ENCODE assay signal across 21 cellular contexts in the genomic region with DNA sequence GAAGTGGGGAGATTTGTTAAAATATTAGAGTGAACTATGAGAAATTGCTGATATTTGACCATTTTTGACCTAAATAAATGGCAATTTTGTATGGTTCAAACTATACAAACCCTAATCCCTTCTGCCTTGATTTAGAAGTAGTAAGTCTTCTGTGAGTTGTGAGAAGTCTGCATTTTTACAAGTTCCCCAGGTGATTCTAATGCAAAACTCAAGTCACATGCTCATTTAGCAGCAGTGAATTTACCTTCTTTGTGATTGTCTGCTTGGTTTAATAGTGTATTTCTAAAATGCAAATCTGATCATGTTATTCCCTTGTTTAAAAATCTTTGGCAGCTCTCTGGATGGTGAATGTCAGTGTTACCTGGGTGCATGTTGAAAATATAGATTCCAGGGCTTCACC. TPM values are rescaled to one million over a fixed set of nuclear protein-coding genes. Genes with fewer than 3 reads are reported as not detected.
"Had no signal": no experiment of that assay in that cellular context is flagged by ENCODE, and none has a peak within 500 bp of the region (broad histone marks: within the 10 kb centered on the region; RNA-seq: fewer than 3 reads in every experiment).

No MANE protein-coding gene starts in this region.

- H3K4me3 ChIP-seq: gastrocnemius medialis, heart left ventricle, pancreas, tibial nerve, uterus had no signal

- H3K36me3 ChIP-seq: brain microvascular endothelial cell, gastrocnemius medialis, heart left ventricle, neutrophil, pancreas, tibial nerve, uterus had no signal

- FAIRE-seq: pancreas had no signal

- H3K27ac ChIP-seq: brain microvascular endothelial cell, gastrocnemius medialis, heart left ventricle, neutrophil, pancreas, tibial nerve, uterus had no signal

- H3K4me1 ChIP-seq: uterus had no signal

- H3K9me3 ChIP-seq: gastrocnemius medialis, neutrophil, pancreas, uterus had no signal

- DNase-seq: activated CD4-positive, alpha-beta T cell treated with anti-CD3 and anti-CD28 coated beads, Interleukin-2, amount 10 ng/mL, durations not matched to agents 7 days and 5 days; activated CD8-positive, alpha-beta memory T cell treated with anti-CD3 and anti-CD28 coated beads, Interleukin-2, amount 50 U/mL, for 4 hours; activated CD8-positive, alpha-beta T cell treated with anti-CD3 and anti-CD28 coated beads, Interleukin-2, amount 10 ng/mL, durations not matched to agents 7 days and 5 days; activated naive CD4-positive, alpha-beta T cell treated with anti-CD3 and anti-CD28 coated beads for 36 hours; activated T-cell treated with anti-CD3 and anti-CD28 coated beads, Interleukin-2, amount 50 U/mL, for 4 hours; anterior cingulate cortex; brain microvascular endothelial cell; cortex of kidney; effector CD4-positive, alpha-beta T cell; gastrocnemius medialis; heart left ventricle; left cardiac atrium; mesenchymal stem cell; naive thymus-derived CD8-positive, alpha-beta T cell; pancreas; stimulated activated CD4-positive, alpha-beta T cell treated with anti-CD3 and anti-CD28 coated beads, Interleukin-4, amount 100 ng/mL, for 4 hours; T-cell; T-helper 9 cell; uterus had no signal

- H3K27me3 ChIP-seq: brain microvascular endothelial cell, gastrocnemius medialis, pancreas, uterus had no signal

RNA-seq across cellular contexts. Expression of a gene that starts 2.8 kb away (rescaled TPM):
- total RNA-seq: activated CD4-positive, alpha-beta T cell treated with anti-CD3 and anti-CD28 coated beads, Interleukin-2, amount 10 ng/mL, durations not matched to agents 7 days and 5 days; activated CD8-positive, alpha-beta T cell treated with anti-CD3 and anti-CD28 coated beads, Interleukin-2, amount 10 ng/mL, durations not matched to agents 7 days and 5 days; activated naive CD4-positive, alpha-beta T cell treated with anti-CD3 and anti-CD28 coated beads for 36 hours; activated T-cell treated with anti-CD3 and anti-CD28 coated beads, Interleukin-2, amount 50 U/mL, for 4 hours had no signal
- polyA plus RNA-seq: naive thymus-derived CD8-positive, alpha-beta T cell had no signal
